In the genomic region with DNA sequence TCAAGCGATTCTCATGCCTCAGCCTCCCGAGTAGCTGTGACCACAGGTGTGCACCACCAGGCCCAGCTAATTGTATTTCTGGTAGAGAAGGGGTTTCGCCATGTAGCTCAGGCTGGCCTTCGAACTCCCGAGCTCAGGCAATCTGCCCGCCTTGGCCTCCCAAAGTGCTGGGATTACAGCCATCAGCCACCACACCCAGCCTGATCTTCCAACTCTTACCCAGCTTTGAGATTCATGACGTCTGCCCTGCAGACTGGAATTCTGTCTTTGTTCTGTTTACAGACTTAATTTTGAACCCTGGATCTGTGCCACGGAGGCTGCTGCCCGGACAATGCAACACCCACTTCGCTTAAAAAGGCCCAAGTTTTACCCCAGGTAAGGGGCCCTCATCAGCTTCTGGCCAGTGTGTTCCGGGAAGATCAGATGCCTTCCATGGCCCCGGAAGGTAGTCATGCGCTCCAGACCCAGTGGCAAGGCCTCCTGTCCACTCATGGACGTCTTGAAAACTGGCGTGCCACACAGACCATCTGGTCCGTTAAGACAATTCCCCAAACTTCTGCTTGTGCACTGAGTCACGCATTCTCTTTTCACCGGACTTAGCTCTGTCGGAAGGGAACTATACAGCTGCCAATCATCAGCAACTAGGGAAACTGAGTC, we compare ENCODE assay signal across 1 cellular context.
TF ChIP-seq lines count a peak whose summit lies in the region.

No MANE protein-coding gene starts in this region.

TF ChIP-seq in IMR-90, 13 proteins besides CTCF, POLR2A, EP300 and RAD21:
- TF ChIP-seq RFX5 (IDR thresholded peaks at IDR 0.05; ENCODE audit: low read depth, low read length): no peak
- TF ChIP-seq MAZ (IDR thresholded peaks at IDR 0.05; ENCODE audit: borderline replicate concordance, low read depth, low read length): no peak
- TF ChIP-seq, protein P1, sequence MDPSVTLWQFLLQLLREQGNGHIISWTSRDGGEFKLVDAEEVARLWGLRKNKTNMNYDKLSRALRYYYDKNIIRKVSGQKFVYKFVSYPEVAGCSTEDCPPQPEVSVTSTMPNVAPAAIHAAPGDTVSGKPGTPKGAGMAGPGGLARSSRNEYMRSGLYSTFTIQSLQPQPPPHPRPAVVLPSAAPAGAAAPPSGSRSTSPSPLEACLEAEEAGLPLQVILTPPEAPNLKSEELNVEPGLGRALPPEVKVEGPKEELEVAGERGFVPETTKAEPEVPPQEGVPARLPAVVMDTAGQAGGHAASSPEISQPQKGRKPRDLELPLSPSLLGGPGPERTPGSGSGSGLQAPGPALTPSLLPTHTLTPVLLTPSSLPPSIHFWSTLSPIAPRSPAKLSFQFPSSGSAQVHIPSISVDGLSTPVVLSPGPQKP (IDR thresholded peaks at IDR 0.05; ENCODE audit: borderline replicate concordance, low read depth, low read length): no peak
- TF ChIP-seq FOS (IDR thresholded peaks at IDR 0.05; ENCODE audit: low read depth, low read length): no peak
- no peak for TF ChIP-seq MAFK (IDR thresholded peaks at IDR 0.05; ENCODE audit: low read depth, low read length)
- TF ChIP-seq CHD1 (IDR thresholded peaks at IDR 0.05; ENCODE audit: low read depth, low read length): no peak
- TF ChIP-seq, protein P2, sequence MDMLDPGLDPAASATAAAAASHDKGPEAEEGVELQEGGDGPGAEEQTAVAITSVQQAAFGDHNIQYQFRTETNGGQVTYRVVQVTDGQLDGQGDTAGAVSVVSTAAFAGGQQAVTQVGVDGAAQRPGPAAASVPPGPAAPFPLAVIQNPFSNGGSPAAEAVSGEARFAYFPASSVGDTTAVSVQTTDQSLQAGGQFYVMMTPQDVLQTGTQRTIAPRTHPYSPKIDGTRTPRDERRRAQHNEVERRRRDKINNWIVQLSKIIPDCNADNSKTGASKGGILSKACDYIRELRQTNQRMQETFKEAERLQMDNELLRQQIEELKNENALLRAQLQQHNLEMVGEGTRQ (IDR thresholded peaks at IDR 0.05; ENCODE audit: low read depth, low read length): no peak
